Comparison of ENCODE assay signal across 8 cellular contexts in the genomic region with DNA sequence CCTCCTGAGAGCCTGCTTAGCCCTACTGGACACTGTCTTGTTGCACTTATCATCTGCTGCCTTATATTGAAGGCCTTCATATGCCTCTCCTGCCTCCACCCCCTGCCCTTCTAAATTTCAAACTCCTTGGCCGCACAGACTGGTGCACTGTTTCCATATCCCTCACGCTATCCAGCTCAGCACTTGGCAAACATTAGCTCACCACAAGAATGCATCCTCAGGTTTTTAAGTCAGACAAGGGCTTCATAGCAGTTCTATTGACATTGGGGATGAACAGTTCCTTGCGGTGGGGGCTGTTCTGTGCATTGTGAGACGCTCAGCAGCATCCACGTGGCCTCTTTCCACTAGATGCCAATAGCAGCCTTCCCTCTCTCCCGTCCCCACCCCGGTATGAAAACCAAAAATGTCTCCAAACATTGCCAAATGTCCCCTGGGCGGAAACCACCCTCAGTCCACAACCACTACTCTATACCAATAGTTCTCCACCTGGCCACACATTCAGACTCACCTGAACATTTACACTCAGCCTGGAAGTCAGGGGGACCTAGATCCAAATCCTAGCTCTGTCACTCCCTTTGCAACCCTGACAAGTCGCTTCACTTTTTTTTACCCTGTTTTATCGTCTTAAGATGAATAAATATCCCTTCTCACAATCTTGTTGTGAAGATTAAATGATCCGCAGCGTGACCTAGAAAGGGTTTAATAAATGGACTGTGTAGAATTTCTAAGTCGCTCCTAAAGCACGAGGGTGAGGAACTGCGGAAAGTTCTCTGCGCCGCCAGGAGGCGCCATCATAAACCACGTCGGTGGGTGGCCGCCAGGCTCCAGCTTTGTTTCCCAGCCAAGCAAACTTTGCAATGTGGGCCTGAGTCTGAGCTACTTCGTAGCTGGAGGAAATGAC. TPM values are rescaled to one million over a fixed set of nuclear protein-coding genes. Genes with fewer than 3 reads are reported as not detected.
DNase-seq lines count a peak whose midpoint lies in the region; FAIRE-seq and TF ChIP-seq lines count a peak whose summit lies in the region.

No MANE protein-coding gene starts in this region.

- peak overlapping the region; percentile 4 for H3K4me3 Mint-ChIP-seq in Calu3 (ENCODE audit: low read depth, unreplicated experiment)

- DNase-seq in Calu3 = peak; percentile 70
- DNase-seq in HTR-8/SVneo (ENCODE audit: insufficient read length, low spot score) = peak; percentile 54
- DNase-seq in T-helper 9 cell = peak; percentile 33
- DNase-seq in brain microvascular endothelial cell = peak; percentile 15
- DNase-seq in kidney tubule cell (ENCODE audit: low spot score) = peak; percentile 63
- DNase-seq in stimulated activated CD8-positive, alpha-beta memory T cell treated with anti-CD3 and anti-CD28 coated beads, Interleukin-4, amount 100 ng/mL, for 48 hours = peak; percentile 75
- DNase-seq in dedifferentiated amniotic fluid mesenchymal stem cell (ENCODE audit: extremely low spot score) = no peak
- DNase-seq in hippocampal formation (lab: John Stamatoyannopoulos, UW) = no peak

- TF ChIP-seq CTCF in Calu3 (IDR thresholded peaks at IDR 0.05; ENCODE audit: unreplicated experiment) (peak; percentile 67), brain microvascular endothelial cell (IDR thresholded peaks at IDR 0.05; ENCODE audit: low read depth, low read length, missing control alignments) (peak; percentile 78)

- H3K27me3 ChIP-seq in brain microvascular endothelial cell (replicated peaks) = no peaks in the 10 kb centered on the region

- no peak overlapping the region for H3K27ac ChIP-seq in brain microvascular endothelial cell

- H3K4me3 ChIP-seq in brain microvascular endothelial cell (ENCODE audit: low read depth, low read length) = no peak overlapping the region

- BruUV-seq in Calu3 (replicated peaks; lab: Mats Ljungman, UMichigan) = no TSS peak

- CTCF ChIA-PET in Calu3 (lab: Charles Lee) = interaction anchor here (0.6 to 5.5 kb wide), 23 partner anchors 9 to 166 kb away, joined by 3 to 50 read pairs (median 5); partner anchors contain the start of genes CEACAM6, RABAC1 and RPS19

- FAIRE-seq in HTR-8/SVneo (lab: Jason Lieb, UNC) = no peak

- intact Hi-C loops in Calu3 (cut with micrococcal nuclease; ENCODE audit: unreplicated experiment) = loop anchor here (1.0 to 10.0 kb wide), 2 partner anchors 29 to 162 kb away; partner anchors contain the start of gene RABAC1

- H3K27me3 Mint-ChIP-seq in Calu3 (ENCODE audit: unreplicated experiment) = peaks cover 31% of the 10 kb centered on the region

- in situ Hi-C loops in brain microvascular endothelial cell (cut with HindIII; ENCODE audit: low pct_ligation_motif_present, low sequenced_read_pairs) = no loop called here

- peak overlapping the region; percentile 48 for H3K27ac Mint-ChIP-seq in Calu3 (ENCODE audit: unreplicated experiment)

- H3K36me3 Mint-ChIP-seq in Calu3 (ENCODE audit: insufficient read depth, unreplicated experiment) = no peaks in the 10 kb centered on the region

- peaks cover 26% of the 10 kb centered on the region for H3K4me1 Mint-ChIP-seq in Calu3 (ENCODE audit: low read depth, unreplicated experiment)

- no peaks in the 10 kb centered on the region for H3K36me3 ChIP-seq in brain microvascular endothelial cell (replicated peaks)

- H3K9me3 Mint-ChIP-seq in Calu3 (ENCODE audit: low read depth, unreplicated experiment) = no peaks in the 10 kb centered on the region

RNA-seq across cellular contexts. Expression of gene CEACAM3, which starts 3.6 kb away (rescaled TPM):
- not detected in 2 replicates for total RNA-seq in Calu3 (2022)

RNA-seq across cellular contexts. Expression of gene CEACAM6, which starts 37.4 kb away (rescaled TPM):
- total RNA-seq in Calu3 (2022) = 44.5 and 98.9 TPM in 2 replicates

RNA-seq across cellular contexts. Expression of gene LYPD4, which starts 51.7 kb away (rescaled TPM):
- not detected in 2 replicates for total RNA-seq in Calu3 (2022)

RNA-seq across cellular contexts. Expression of gene DMRTC2, which starts 52.1 kb away (rescaled TPM):
- total RNA-seq in Calu3 (2022) = not detected in 2 replicates

Comparison
In these comparisons a context has a peak if more than half of its experiments do, and no peak if none do; other contexts are left out.
1. DNase-seq: peak in Calu3 (single experiment), HTR-8/SVneo (single experiment), T-helper 9 cell (single experiment), brain microvascular endothelial cell (single experiment), kidney tubule cell (single experiment) and stimulated activated CD8-positive, alpha-beta memory T cell treated with anti-CD3 and anti-CD28 coated beads, Interleukin-4, amount 100 ng/mL, for 48 hours (single experiment); none in dedifferentiated amniotic fluid mesenchymal stem cell (single experiment) and hippocampal formation (0 of 2).